3 cellular contexts compared by ENCODE assay signal in the genomic region with DNA sequence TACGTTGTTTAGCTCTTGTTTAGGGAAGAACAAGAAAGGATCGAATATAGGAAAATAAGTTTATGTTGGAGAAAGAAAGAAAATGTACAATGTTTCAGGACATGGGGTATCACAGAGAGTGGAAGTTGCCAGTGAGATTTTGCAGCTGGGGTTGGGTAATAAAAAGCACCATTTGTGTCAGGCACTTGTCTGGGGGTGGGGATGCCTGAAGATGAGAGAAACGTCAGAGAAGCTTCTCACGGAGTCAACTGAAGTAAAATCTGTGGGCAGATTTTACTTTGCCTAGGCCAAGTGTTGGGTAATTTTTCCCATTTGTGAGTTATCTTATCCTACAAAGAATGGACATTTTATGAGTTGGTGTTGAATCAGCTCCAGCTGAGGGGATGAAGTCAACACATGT.
"Had no signal": no experiment of that assay in that cellular context is flagged by ENCODE, and none has a peak within 500 bp of the region (broad histone marks: within the 10 kb centered on the region; RNA-seq: fewer than 3 reads in every experiment).

No MANE protein-coding gene starts in this region.

- H3K27ac Mint-ChIP-seq: GM23338, H9 had no signal

- ATAC-seq: GM23338 had no signal

- H3K9me3 Mint-ChIP-seq: GM23338, H9 had no signal

- H3K4me3 ChIP-seq: GM23338 had no signal

- DNase-seq: H9, HCEC 1CT had no signal

- H3K4me3 Mint-ChIP-seq: GM23338, H9 had no signal
